In genomic region chr6:35297541-35298481, GRCh38 we compare ENCODE assay signal across 1 cellular context.
TF ChIP-seq lines count a peak whose summit lies in the region.

Gene DEF6 (plus strand): TSS chr6:35297818. CDS start chr6:35297857, 39 bp downstream.

TF ChIP-seq in K562, 482 proteins besides CTCF, POLR2A, EP300 and RAD21 (continued from another document and continues in another):
- TF ChIP-seq ZBTB2 (IDR thresholded peaks at IDR 0.05) (peak; percentile 87), RAD51 (IDR thresholded peaks at IDR 0.05; ENCODE audit: borderline replicate concordance, low read depth) (no peak), TGIF2 (CRISPR knock-in tag; IDR thresholded peaks at IDR 0.05) (no peak; the same call in 1 of the 2 replicates), HOXB6 (CRISPR knock-in tag; IDR thresholded peaks at IDR 0.05; ENCODE audit: borderline replicate concordance) (no peak), FOXM1 (IDR thresholded peaks at IDR 0.05; ENCODE audit: low read depth) (no peak), FOXM1 (CRISPR knock-in tag; IDR thresholded peaks at IDR 0.05; ENCODE audit: low read depth) (peak; percentile 70; the same call in 1 of the 2 replicates), MNT (conservative IDR thresholded peaks at IDR 0.05) (peak; percentile 60 to 82), NFIC (IDR thresholded peaks at IDR 0.05) (peak; percentile 36; the same call in 1 of the 2 replicates), ZNF347 (CRISPR knock-in tag; IDR thresholded peaks at IDR 0.05; ENCODE audit: low read depth) (no peak), ZNF263 (CRISPR knock-in tag; IDR thresholded peaks at IDR 0.05; ENCODE audit: borderline replicate concordance) (peak; percentile 67), ELK3 (CRISPR knock-in tag; IDR thresholded peaks at IDR 0.05) (no peak), SMAD1 (IDR thresholded peaks at IDR 0.05; ENCODE audit: low read depth, low read length, partially characterized antibody) (no peak), DPF2 (IDR thresholded peaks at IDR 0.05) (no peak), HES1 (IDR thresholded peaks at IDR 0.05; ENCODE audit: low read depth) (no peak), TSC22D4 (tag; IDR thresholded peaks at IDR 0.05) (no peak), SNAPC5 (CRISPR knock-in tag; IDR thresholded peaks at IDR 0.05) (no peak), ELK1 (CRISPR knock-in tag; IDR thresholded peaks at IDR 0.05) (no peak), JUND (IDR thresholded peaks at IDR 0.05; ENCODE audit: borderline replicate concordance, low read depth, low read length) (peak; percentile 79), JUND (tag; IDR thresholded peaks at IDR 0.05; ENCODE audit: borderline replicate concordance, low read depth, low read length) (no peak; the same call in 1 of the 3 replicates), HDGF (IDR thresholded peaks at IDR 0.05) (0 out of 2 replicates have a peak, but pooled peaks have one; percentile 14), GTF3C2 (IDR thresholded peaks at IDR 0.05; ENCODE audit: borderline replicate concordance, extremely low read depth, insufficient read length) (no peak), HDAC8 (tag; IDR thresholded peaks at IDR 0.05) (no peak), ZBTB12 (CRISPR knock-in tag; IDR thresholded peaks at IDR 0.05) (no peak), SAFB2 (IDR thresholded peaks at IDR 0.05; ENCODE audit: borderline replicate concordance, low read depth, low read length, severe bottlenecking) (no peak), TEAD4 (IDR thresholded peaks at IDR 0.05; ENCODE audit: low read length) (no peak), TEAD4 (CRISPR knock-in tag; IDR thresholded peaks at IDR 0.05; ENCODE audit: borderline replicate concordance) (no peak), TCF3 (CRISPR knock-in tag; IDR thresholded peaks at IDR 0.05) (peak; percentile 51; the same call in 1 of the 2 replicates), CREB3L1 (IDR thresholded peaks at IDR 0.05; ENCODE audit: borderline replicate concordance, low read depth) (peak; percentile 23; the same call in 1 of the 2 replicates), RFX7 (CRISPR knock-in tag; IDR thresholded peaks at IDR 0.05) (no peak), ZNF431 (CRISPR knock-in tag; IDR thresholded peaks at IDR 0.05) (peak; percentile 17; the same call in 1 of the 2 replicates), PATZ1 (CRISPR knock-in tag; IDR thresholded peaks at IDR 0.05; ENCODE audit: borderline replicate concordance) (no peak), ZNF316 (IDR thresholded peaks at IDR 0.05) (no peak), KDM4B (IDR thresholded peaks at IDR 0.05; ENCODE audit: borderline replicate concordance in 2 of 2, low read depth in 1 of 2) (peak in 1 of 2 experiments; percentile 57; a peak in 1 of 4 replicates), HBP1 (CRISPR knock-in tag; IDR thresholded peaks at IDR 0.05) (no peak), NUFIP1 (IDR thresholded peaks at IDR 0.05; ENCODE audit: partially characterized antibody) (no peak), PBX2 (CRISPR knock-in tag; IDR thresholded peaks at IDR 0.05; ENCODE audit: low read depth) (no peak), PBX2 (tag; conservative IDR thresholded peaks at IDR 0.05; ENCODE audit: low read depth) (no peak), ZNF507 (tag; conservative IDR thresholded peaks at IDR 0.05) (no peak), TCF15 (CRISPR knock-in tag; IDR thresholded peaks at IDR 0.05) (no peak), ZNF707 (CRISPR knock-in tag; conservative IDR thresholded peaks at IDR 0.05) (no peak), BCOR (IDR thresholded peaks at IDR 0.05) (0 out of 2 replicates have a peak, but pooled peaks have one; percentile 30), RUNX1 (IDR thresholded peaks at IDR 0.05; ENCODE audit: low read depth) (peak; percentile 71; the same call in 1 of the 2 replicates), RBFOX2 (IDR thresholded peaks at IDR 0.05; ENCODE audit: low read depth, low read length) (peak; percentile 89), CHD4 (IDR thresholded peaks at IDR 0.05; ENCODE audit: insufficient read depth, insufficient replicate concordance, low read depth, low read length, poor library complexity, severe bottlenecking) (no peak), MED1 (CRISPR knock-in tag; IDR thresholded peaks at IDR 0.05; ENCODE audit: borderline replicate concordance) (no peak)
